1 cellular context compared by ENCODE assay signal in the genomic region with DNA sequence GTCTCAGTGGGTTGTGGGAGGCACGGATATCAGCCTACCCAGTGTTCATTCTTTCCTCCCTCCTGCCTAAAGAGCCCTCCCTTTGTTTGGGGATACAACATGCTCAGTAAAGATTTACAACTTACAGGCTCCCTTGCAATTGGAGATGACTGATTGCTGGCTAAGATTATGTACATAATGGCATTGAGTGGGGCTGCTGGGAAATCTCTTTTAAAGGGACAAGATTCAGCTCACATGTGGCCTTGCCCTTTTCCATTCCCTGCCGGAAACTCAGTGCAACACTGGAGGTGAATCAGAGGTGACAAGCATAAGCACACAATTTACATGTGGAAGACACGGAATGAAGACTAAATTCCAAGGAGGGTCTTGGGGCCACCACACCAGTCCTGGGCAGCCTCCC.
TF ChIP-seq lines count a peak whose summit lies in the region.

No MANE protein-coding gene starts in this region.

TF ChIP-seq in GM23338, 12 proteins besides CTCF, POLR2A, EP300 and RAD21 (continued from another document):
- TF ChIP-seq, protein P1, sequence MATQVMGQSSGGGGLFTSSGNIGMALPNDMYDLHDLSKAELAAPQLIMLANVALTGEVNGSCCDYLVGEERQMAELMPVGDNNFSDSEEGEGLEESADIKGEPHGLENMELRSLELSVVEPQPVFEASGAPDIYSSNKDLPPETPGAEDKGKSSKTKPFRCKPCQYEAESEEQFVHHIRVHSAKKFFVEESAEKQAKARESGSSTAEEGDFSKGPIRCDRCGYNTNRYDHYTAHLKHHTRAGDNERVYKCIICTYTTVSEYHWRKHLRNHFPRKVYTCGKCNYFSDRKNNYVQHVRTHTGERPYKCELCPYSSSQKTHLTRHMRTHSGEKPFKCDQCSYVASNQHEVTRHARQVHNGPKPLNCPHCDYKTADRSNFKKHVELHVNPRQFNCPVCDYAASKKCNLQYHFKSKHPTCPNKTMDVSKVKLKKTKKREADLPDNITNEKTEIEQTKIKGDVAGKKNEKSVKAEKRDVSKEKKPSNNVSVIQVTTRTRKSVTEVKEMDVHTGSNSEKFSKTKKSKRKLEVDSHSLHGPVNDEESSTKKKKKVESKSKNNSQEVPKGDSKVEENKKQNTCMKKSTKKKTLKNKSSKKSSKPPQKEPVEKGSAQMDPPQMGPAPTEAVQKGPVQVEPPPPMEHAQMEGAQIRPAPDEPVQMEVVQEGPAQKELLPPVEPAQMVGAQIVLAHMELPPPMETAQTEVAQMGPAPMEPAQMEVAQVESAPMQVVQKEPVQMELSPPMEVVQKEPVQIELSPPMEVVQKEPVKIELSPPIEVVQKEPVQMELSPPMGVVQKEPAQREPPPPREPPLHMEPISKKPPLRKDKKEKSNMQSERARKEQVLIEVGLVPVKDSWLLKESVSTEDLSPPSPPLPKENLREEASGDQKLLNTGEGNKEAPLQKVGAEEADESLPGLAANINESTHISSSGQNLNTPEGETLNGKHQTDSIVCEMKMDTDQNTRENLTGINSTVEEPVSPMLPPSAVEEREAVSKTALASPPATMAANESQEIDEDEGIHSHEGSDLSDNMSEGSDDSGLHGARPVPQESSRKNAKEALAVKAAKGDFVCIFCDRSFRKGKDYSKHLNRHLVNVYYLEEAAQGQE (IDR thresholded peaks at IDR 0.05; ENCODE audit: unreplicated experiment) = no peak
- no peak for TF ChIP-seq JUNB (IDR thresholded peaks at IDR 0.05; ENCODE audit: unreplicated experiment)
